ENCODE assay signal across 28 cellular contexts in genomic region chr9:131165523-131165922, GRCh38.
"Had no signal": no experiment of that assay in that cellular context is flagged by ENCODE, and none has a peak within 500 bp of the region (broad histone marks: within the 10 kb centered on the region; RNA-seq: fewer than 3 reads in every experiment).

No MANE protein-coding gene starts in this region.

- H3K4me3 Mint-ChIP-seq: immature natural killer cell; mesothelial cell of epicardium; naive B cell; natural killer cell; stimulated activated memory B cell treated with anti-CD40 and anti-IgM and Interleukin-4, amounts not matched to agents 10 μg/mL and 1 μg/mL and 100 μg/mL, for 72 hours had no signal

- H3K4me1 ChIP-seq: left lung, lower lobe of right lung, tibial artery, upper lobe of right lung had no signal

- H3K9me3 ChIP-seq: left lung, lower lobe of right lung, ovary, right atrium auricular region, right lobe of liver, stomach, testis, tibial artery, upper lobe of right lung had no signal

- H3K27me3 Mint-ChIP-seq: naive B cell; progenitor cell of endocrine pancreas; stimulated activated memory B cell treated with anti-CD40 and anti-IgM and Interleukin-4, amounts not matched to agents 10 μg/mL and 1 μg/mL and 100 μg/mL, for 72 hours had no signal

- FAIRE-seq: urothelium cell line had no signal

- H3K4me3 ChIP-seq: left lung, lower lobe of right lung, ovary, right atrium auricular region, right lobe of liver, smooth muscle cell, stomach, testis, tibial artery, upper lobe of right lung had no signal

- H3K4me2 ChIP-seq: smooth muscle cell had no signal

- H3K36me3 ChIP-seq: ovary had no signal

- H3K27ac Mint-ChIP-seq: immature natural killer cell; mesothelial cell of epicardium; natural killer cell; progenitor cell of endocrine pancreas; stimulated activated memory B cell treated with anti-CD40 and anti-IgM and Interleukin-4, amounts not matched to agents 10 μg/mL and 1 μg/mL and 100 μg/mL, for 72 hours had no signal

- DNase-seq: hypothalamus; immature natural killer cell; kidney; left colon; left lung; lower lobe of right lung; mammary epithelial cell; mesendoderm; naive B cell; natural killer cell; ovary; right lobe of liver; stimulated activated CD4-positive, alpha-beta T cell treated with anti-CD3 and anti-CD28 coated beads, Interleukin-1b, Interleukin-23, amount 100 ng/mL, for 48 hours; stimulated activated CD4-positive, alpha-beta T cell treated with anti-CD3 and anti-CD28 coated beads, Interleukin-2, amount 100 ng/mL, for 48 hours; stimulated activated CD4-positive, alpha-beta T cell treated with anti-CD3 and anti-CD28 coated beads, Interleukin-4, amount 100 ng/mL, for 4 hours; stimulated activated CD8-positive, alpha-beta memory T cell treated with anti-CD3 and anti-CD28 coated beads, Interleukin-4, amount 100 ng/mL, for 48 hours; stimulated activated naive CD8-positive, alpha-beta T cell treated with anti-CD3 and anti-CD28 coated beads, Interleukin-15, Interleukin-2, amounts not matched to agents 100 U/mL and 50 U/mL, for 24 hours; stomach; testis; tibial artery; trophoblast cell; upper lobe of right lung had no signal

- ATAC-seq: left colon; left lung; lower lobe of right lung; natural killer cell; right lobe of liver; stimulated activated memory B cell treated with anti-CD40 and anti-IgM and Interleukin-4, amounts not matched to agents 10 μg/mL and 1 μg/mL and 100 μg/mL, for 72 hours; stimulated activated naive CD8-positive, alpha-beta T cell treated with anti-CD3 and anti-CD28 coated beads, Interleukin-15, Interleukin-2, amounts not matched to agents 100 U/mL and 50 U/mL, for 24 hours; upper lobe of right lung had no signal

- H3K4me1 Mint-ChIP-seq: immature natural killer cell; mesothelial cell of epicardium; stimulated activated memory B cell treated with anti-CD40 and anti-IgM and Interleukin-4, amounts not matched to agents 10 μg/mL and 1 μg/mL and 100 μg/mL, for 72 hours had no signal

- H3K27me3 ChIP-seq: left lung, ovary, right atrium auricular region, right lobe of liver, stomach, testis, tibial artery, upper lobe of right lung had no signal

- H3K9me3 Mint-ChIP-seq: immature natural killer cell; mesothelial cell of epicardium; naive B cell; natural killer cell; stimulated activated memory B cell treated with anti-CD40 and anti-IgM and Interleukin-4, amounts not matched to agents 10 μg/mL and 1 μg/mL and 100 μg/mL, for 72 hours had no signal

- H3K27ac ChIP-seq: left lung, lower lobe of right lung, ovary, right atrium auricular region, right lobe of liver, stomach, testis, tibial artery, upper lobe of right lung had no signal
